Comparison of ENCODE assay signal across 1 cellular context in genomic region chr14:102317564-102318248, GRCh38.
TF ChIP-seq lines count a peak whose summit lies in the region.

No MANE protein-coding gene starts in this region.

TF ChIP-seq in HepG2, 621 proteins besides CTCF, POLR2A, EP300 and RAD21 (continued from another document):
- TF ChIP-seq ZNF367 (CRISPR knock-in tag; IDR thresholded peaks at IDR 0.05; ENCODE audit: borderline replicate concordance) = no peak
- TF ChIP-seq SUZ12 (IDR thresholded peaks at IDR 0.05; ENCODE audit: low read depth, low read length) = no peak
- no peak for TF ChIP-seq LCORL (IDR thresholded peaks at IDR 0.05)
- TF ChIP-seq LCORL (CRISPR knock-in tag; IDR thresholded peaks at IDR 0.05) = no peak
- TF ChIP-seq HBP1 (CRISPR knock-in tag; IDR thresholded peaks at IDR 0.05; ENCODE audit: low read depth) = 0 out of 2 replicates have a peak, but pooled peaks have one; percentile 7
- TF ChIP-seq ZEB1 (IDR thresholded peaks at IDR 0.05; ENCODE audit: insufficient replicate concordance, low read depth) = no peak
- TF ChIP-seq, protein P1, sequence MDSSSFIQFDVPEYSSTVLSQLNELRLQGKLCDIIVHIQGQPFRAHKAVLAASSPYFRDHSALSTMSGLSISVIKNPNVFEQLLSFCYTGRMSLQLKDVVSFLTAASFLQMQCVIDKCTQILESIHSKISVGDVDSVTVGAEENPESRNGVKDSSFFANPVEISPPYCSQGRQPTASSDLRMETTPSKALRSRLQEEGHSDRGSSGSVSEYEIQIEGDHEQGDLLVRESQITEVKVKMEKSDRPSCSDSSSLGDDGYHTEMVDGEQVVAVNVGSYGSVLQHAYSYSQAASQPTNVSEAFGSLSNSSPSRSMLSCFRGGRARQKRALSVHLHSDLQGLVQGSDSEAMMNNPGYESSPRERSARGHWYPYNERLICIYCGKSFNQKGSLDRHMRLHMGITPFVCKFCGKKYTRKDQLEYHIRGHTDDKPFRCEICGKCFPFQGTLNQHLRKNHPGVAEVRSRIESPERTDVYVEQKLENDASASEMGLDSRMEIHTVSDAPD (CRISPR knock-in tag; IDR thresholded peaks at IDR 0.05) = no peak
- TF ChIP-seq FOXA3 (CRISPR knock-in tag; IDR thresholded peaks at IDR 0.05) = peak; percentile 41; the same call in 1 of the 2 replicates
- no peak for TF ChIP-seq TEF (CRISPR knock-in tag; IDR thresholded peaks at IDR 0.05)
- no peak for TF ChIP-seq ZNF670 (CRISPR knock-in tag; IDR thresholded peaks at IDR 0.05; ENCODE audit: borderline replicate concordance)
- 0 out of 2 replicates have a peak, but pooled peaks have one; percentile 51 for TF ChIP-seq SALL2 (CRISPR knock-in tag; IDR thresholded peaks at IDR 0.05)
- TF ChIP-seq ZHX2 (IDR thresholded peaks at IDR 0.05; ENCODE audit: low read depth) = 0 out of 2 replicates have a peak, but pooled peaks have one; percentile 17
- no peak for TF ChIP-seq ZHX2 (CRISPR knock-in tag; IDR thresholded peaks at IDR 0.05; ENCODE audit: borderline replicate concordance)
- TF ChIP-seq MTF1 (CRISPR knock-in tag; IDR thresholded peaks at IDR 0.05) = no peak
- TF ChIP-seq JUNB (CRISPR knock-in tag; IDR thresholded peaks at IDR 0.05; ENCODE audit: borderline replicate concordance) = no peak
- no peak for TF ChIP-seq FOXP4 (CRISPR knock-in tag; IDR thresholded peaks at IDR 0.05)
TF ChIP-seq in HepG2: peak in this region for 27.
